ENCODE assay signal across 8 cellular contexts in the genomic region with DNA sequence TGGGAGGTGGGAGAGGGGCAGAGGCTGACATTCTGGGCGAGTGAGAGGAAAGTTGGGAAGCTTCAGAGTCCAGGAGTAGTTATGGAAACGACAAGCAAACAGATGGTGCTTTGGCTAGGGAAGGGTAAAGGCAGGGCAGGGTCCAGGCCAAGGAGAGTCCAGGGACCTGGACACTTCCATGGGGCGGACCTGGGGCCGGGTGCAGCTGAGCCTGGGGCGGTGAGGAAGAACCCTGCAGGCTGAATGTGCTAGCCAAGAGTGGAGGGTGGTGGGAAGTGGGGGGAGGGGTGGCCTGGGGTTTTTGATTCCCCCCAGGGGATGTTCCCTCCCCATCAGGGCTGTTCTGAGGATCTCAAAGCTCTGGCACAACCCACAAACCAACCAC. TPM values are rescaled to one million over a fixed set of nuclear protein-coding genes. Genes with fewer than 3 reads are reported as not detected.
DNase-seq lines count a peak whose midpoint lies in the region; ATAC-seq and TF ChIP-seq lines count a peak whose summit lies in the region.

No MANE protein-coding gene starts in this region.

- H3K9ac ChIP-seq in PC-3 (ENCODE audit: low read length): peak overlapping the region; percentile 87

- BruUV-seq in PC-3 (replicated peaks; lab: Mats Ljungman, UMichigan): no TSS peak

- H3K27ac ChIP-seq in CD8-positive, alpha-beta memory T cell (ENCODE audit: low read depth, low read length): peak overlapping the region; percentile 68
- peak overlapping the region; percentile 7; the same call in 1 of the 2 replicates for H3K27ac ChIP-seq in PC-3 (ENCODE audit: low read length)

- CTCF ChIA-PET in CD8-positive, alpha-beta memory T cell (lab: Charles Lee): interaction anchor here (1.0 to 3.3 kb wide), 6 partner anchors 9 to 53 kb away, joined by 3 to 28 read pairs (median 6); no protein-coding TSS in a partner anchor
- CTCF ChIA-PET in PC-3 (lab: Charles Lee): interaction anchor here (0.6 kb wide), 1 partner anchor 53 kb away, joined by 3 read pairs; no protein-coding TSS in a partner anchor

- DNase-seq in CD8-positive, alpha-beta memory T cell: no peak
- DNase-seq in PC-3 (no peak), epithelial cell of esophagus (ENCODE audit: low read depth) (no peak), NCI-H524 (lab: John Stamatoyannopoulos, UW) (no peak), SIG-M5 treated with dmso at 0.1 percent for 504 hours (lab: John Stamatoyannopoulos, UW; ENCODE audit: unreplicated experiment) (no peak)
- DNase-seq in stimulated activated naive CD4-positive, alpha-beta T cell treated with Interleukin-2 at 50 U/mL for 16 hours (lab: John Stamatoyannopoulos, UW): no peak

- no peaks in the 10 kb centered on the region for H3K9me3 ChIP-seq in CD8-positive, alpha-beta memory T cell (ENCODE audit: low read length)
- H3K9me3 ChIP-seq in PC-3 (ENCODE audit: low read length) (no peaks in the 10 kb centered on the region), neuron (ENCODE audit: low read length) (no peaks in the 10 kb centered on the region)

- H3K9me3 Mint-ChIP-seq in CD8-positive, alpha-beta memory T cell: no peaks in the 10 kb centered on the region

- peaks cover 1 to 43% (median 11%) of the 10 kb centered on the region in 3 donors for H3K36me3 Mint-ChIP-seq in CD8-positive, alpha-beta memory T cell

- H3K4me1 ChIP-seq in CD8-positive, alpha-beta memory T cell (ENCODE audit: insufficient read depth, low read length): peaks cover 68% of the 10 kb centered on the region
- H3K4me1 ChIP-seq in PC-3 (ENCODE audit: insufficient read depth, low read length) (peaks cover 37% of the 10 kb centered on the region), neuron (ENCODE audit: insufficient read depth, low read length) (peaks cover 39% of the 10 kb centered on the region)

- intact Hi-C loops in PC-3 (cut with micrococcal nuclease): no loop called here

- peaks cover 38% of the 10 kb centered on the region for H4K20me1 ChIP-seq in PC-3 (ENCODE audit: low read length)

- no peak for TF ChIP-seq CTCF in PC-3 (conservative IDR thresholded peaks at IDR 0.05; ENCODE audit: low read depth, low read length)
- TF ChIP-seq CTCF in epithelial cell of esophagus (IDR thresholded peaks at IDR 0.05; ENCODE audit: insufficient read depth, low read depth, low read length, missing control alignments): no peak

- H3K9me2 ChIP-seq in PC-3 (replicated peaks; ENCODE audit: low read length): no peaks in the 10 kb centered on the region

- H3K4me3 Mint-ChIP-seq in CD8-positive, alpha-beta memory T cell: peak overlapping the region; percentile 90 to 100 (median 96)

- H3F3A ChIP-seq in PC-3 (ENCODE audit: low read length, unreplicated experiment): no peaks in the 10 kb centered on the region

- H2AFZ ChIP-seq in PC-3 (ENCODE audit: low read length) (no peak overlapping the region), neuron (ENCODE audit: low read depth, low read length) (no peak overlapping the region)

- POLR2A ChIA-PET in CD8-positive, alpha-beta memory T cell (lab: Charles Lee): interaction anchor here (1.1 to 1.7 kb wide), 2 partner anchors 9 to 13 kb away, joined by 3 to 8 read pairs; no protein-coding TSS in a partner anchor
- POLR2A ChIA-PET in PC-3 (lab: Charles Lee; ENCODE audit: unreplicated experiment): interaction anchor here (0.6 kb wide), 1 partner anchor 102 kb away, joined by 3 read pairs; no protein-coding TSS in a partner anchor

- H3K79me2 ChIP-seq in PC-3 (ENCODE audit: low read length): peaks cover 59% of the 10 kb centered on the region

- no peaks in the 10 kb centered on the region for H3K27me3 ChIP-seq in CD8-positive, alpha-beta memory T cell (ENCODE audit: insufficient read depth, low read length, poor library complexity, severe bottlenecking)
- H3K27me3 ChIP-seq in PC-3 (ENCODE audit: low read length) (no peaks in the 10 kb centered on the region), neuron (ENCODE audit: insufficient read depth, low read length) (no peaks in the 10 kb centered on the region)

- peaks cover 15% of the 10 kb centered on the region for H3K36me3 ChIP-seq in CD8-positive, alpha-beta memory T cell (ENCODE audit: insufficient read depth, low read length)
- H3K36me3 ChIP-seq in PC-3 (ENCODE audit: low read depth, low read length) (peaks cover 20% of the 10 kb centered on the region; the same call in 1 of the 2 replicates), neuron (ENCODE audit: insufficient read depth, low read length) (peaks cover 19% of the 10 kb centered on the region)

- peak overlapping the region; percentile 99 for H3K4me2 ChIP-seq in PC-3 (ENCODE audit: low read length)

- H3K27ac Mint-ChIP-seq in CD8-positive, alpha-beta memory T cell: peak overlapping the region; percentile 47 to 97 (median 94)

- H3K4me3 ChIP-seq in CD8-positive, alpha-beta memory T cell (ENCODE audit: low read length): peak overlapping the region; percentile 83
- H3K4me3 ChIP-seq in PC-3 (ENCODE audit: low read length) (peak overlapping the region; percentile 90), epithelial cell of esophagus (ENCODE audit: low read length) (peak overlapping the region; percentile 74), neuron (ENCODE audit: low read length) (peak overlapping the region; percentile 69)

- peaks cover 47 to 76% (median 62%) of the 10 kb centered on the region in 3 donors for H3K4me1 Mint-ChIP-seq in CD8-positive, alpha-beta memory T cell

- ATAC-seq in PC-3: no peak
- no peak for ATAC-seq in HG03039 (IDR thresholded peaks at IDR 0.05; ENCODE audit: unreplicated experiment)

- H3K27me3 Mint-ChIP-seq in CD8-positive, alpha-beta memory T cell: peaks cover 0 to 3% of the 10 kb centered on the region in 2 donors

RNA-seq across cellular contexts. Expression of gene PPP1R9B, which starts 2.6 kb away (rescaled TPM):
- 10 to 100 TPM; 86.9 to 89.0 TPM for total RNA-seq in CD8-positive, alpha-beta memory T cell
- polyA plus RNA-seq in CD8-positive, alpha-beta memory T cell: 1.7 TPM
- total RNA-seq in PC-3 (2014; rRNA removed): 67.7 and 95.0 TPM in 2 replicates

RNA-seq across cellular contexts. Expression of gene SAMD14, which starts 17.9 kb away (rescaled TPM):
- 1 to 10 TPM in 1 of 2 experiments, under 1 TPM in 1; 0.92 to 1.3 TPM for total RNA-seq in CD8-positive, alpha-beta memory T cell
- not detected for polyA plus RNA-seq in CD8-positive, alpha-beta memory T cell
- total RNA-seq in PC-3 (2014; rRNA removed): 0.11 and 0.17 TPM in 2 replicates

RNA-seq across cellular contexts. Expression of gene SGCA, which starts 18.0 kb away (rescaled TPM):
- under 1 TPM in 1 of 2 experiments, not detected in 1; 0.31 TPM for total RNA-seq in CD8-positive, alpha-beta memory T cell
- not detected for polyA plus RNA-seq in CD8-positive, alpha-beta memory T cell
- total RNA-seq in PC-3 (2014; rRNA removed): not detected in 2 replicates

RNA-seq across cellular contexts. Expression of gene PDK2, which starts 52.7 kb away (rescaled TPM):
- 10 to 100 TPM; 19.5 to 22.4 TPM for total RNA-seq in CD8-positive, alpha-beta memory T cell
- 41.2 TPM for polyA plus RNA-seq in CD8-positive, alpha-beta memory T cell
- total RNA-seq in PC-3 (2014; rRNA removed): 31.9 and 37.6 TPM in 2 replicates

RNA-seq across cellular contexts. Expression of gene COL1A1, which starts 53.6 kb away (rescaled TPM):
- total RNA-seq in CD8-positive, alpha-beta memory T cell: under 1 TPM; 0.39 to 0.42 TPM
- not detected for polyA plus RNA-seq in CD8-positive, alpha-beta memory T cell
- total RNA-seq in PC-3 (2014; rRNA removed): 30.6 and 56.2 TPM in 2 replicates
